2 cellular contexts compared by ENCODE assay signal in the genomic region with DNA sequence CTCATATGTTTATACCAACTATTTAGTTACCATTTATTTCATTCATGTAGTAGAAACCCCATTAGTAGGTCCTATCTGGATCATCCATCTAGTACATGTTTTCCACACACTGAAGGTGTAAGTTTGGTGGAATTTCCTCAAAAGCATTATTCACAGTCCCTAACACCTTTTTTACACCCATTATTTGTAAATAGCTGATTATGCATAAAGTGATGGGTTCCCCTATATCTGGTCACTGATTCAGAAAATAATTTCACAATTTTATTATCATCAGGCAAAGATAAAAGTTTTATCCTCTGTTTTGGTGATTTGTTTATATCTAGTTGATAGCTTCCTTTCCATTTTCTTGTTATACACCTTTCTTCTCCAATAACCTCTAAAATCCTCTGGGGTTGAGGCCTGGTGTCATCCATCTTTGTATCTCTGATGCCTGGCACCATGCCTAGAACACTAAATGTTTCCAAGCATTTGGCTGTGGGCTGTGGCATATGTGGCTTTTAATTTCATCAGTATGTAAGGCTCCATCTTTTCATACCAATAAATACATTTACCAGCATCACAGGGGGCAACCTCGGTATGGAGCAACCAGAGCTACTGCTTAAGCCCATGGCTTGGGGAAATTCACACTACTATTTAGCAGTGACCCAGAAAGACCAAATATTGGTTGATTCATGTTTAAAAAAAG.
TF ChIP-seq lines count a peak whose summit lies in the region.

No MANE protein-coding gene starts in this region.

TF ChIP-seq in IMR-90, 13 proteins besides CTCF, POLR2A, EP300 and RAD21:
- no peak for TF ChIP-seq MAZ (IDR thresholded peaks at IDR 0.05; ENCODE audit: borderline replicate concordance, low read depth, low read length)
- peak; percentile 75 for TF ChIP-seq MAFK (IDR thresholded peaks at IDR 0.05; ENCODE audit: low read depth, low read length)

TF ChIP-seq in SK-N-SH, 30 proteins besides CTCF, POLR2A, EP300 and RAD21:
- TF ChIP-seq TCF12 (IDR thresholded peaks at IDR 0.05), result 0 out of 2 replicates have a peak, but pooled peaks have one; percentile 14
- no peak for TF ChIP-seq MEF2A (IDR thresholded peaks at IDR 0.05; ENCODE audit: borderline replicate concordance, low read depth)
- TF ChIP-seq FOXJ3 (CRISPR knock-in tag; IDR thresholded peaks at IDR 0.05), result peak; percentile 91
- peak; percentile 57 for TF ChIP-seq CHD2 (IDR thresholded peaks at IDR 0.05; ENCODE audit: low read length, partially characterized antibody)
- TF ChIP-seq GATA2 (CRISPR knock-in tag; IDR thresholded peaks at IDR 0.05), result peak; percentile 78
- TF ChIP-seq, protein P1, sequence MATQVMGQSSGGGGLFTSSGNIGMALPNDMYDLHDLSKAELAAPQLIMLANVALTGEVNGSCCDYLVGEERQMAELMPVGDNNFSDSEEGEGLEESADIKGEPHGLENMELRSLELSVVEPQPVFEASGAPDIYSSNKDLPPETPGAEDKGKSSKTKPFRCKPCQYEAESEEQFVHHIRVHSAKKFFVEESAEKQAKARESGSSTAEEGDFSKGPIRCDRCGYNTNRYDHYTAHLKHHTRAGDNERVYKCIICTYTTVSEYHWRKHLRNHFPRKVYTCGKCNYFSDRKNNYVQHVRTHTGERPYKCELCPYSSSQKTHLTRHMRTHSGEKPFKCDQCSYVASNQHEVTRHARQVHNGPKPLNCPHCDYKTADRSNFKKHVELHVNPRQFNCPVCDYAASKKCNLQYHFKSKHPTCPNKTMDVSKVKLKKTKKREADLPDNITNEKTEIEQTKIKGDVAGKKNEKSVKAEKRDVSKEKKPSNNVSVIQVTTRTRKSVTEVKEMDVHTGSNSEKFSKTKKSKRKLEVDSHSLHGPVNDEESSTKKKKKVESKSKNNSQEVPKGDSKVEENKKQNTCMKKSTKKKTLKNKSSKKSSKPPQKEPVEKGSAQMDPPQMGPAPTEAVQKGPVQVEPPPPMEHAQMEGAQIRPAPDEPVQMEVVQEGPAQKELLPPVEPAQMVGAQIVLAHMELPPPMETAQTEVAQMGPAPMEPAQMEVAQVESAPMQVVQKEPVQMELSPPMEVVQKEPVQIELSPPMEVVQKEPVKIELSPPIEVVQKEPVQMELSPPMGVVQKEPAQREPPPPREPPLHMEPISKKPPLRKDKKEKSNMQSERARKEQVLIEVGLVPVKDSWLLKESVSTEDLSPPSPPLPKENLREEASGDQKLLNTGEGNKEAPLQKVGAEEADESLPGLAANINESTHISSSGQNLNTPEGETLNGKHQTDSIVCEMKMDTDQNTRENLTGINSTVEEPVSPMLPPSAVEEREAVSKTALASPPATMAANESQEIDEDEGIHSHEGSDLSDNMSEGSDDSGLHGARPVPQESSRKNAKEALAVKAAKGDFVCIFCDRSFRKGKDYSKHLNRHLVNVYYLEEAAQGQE (IDR thresholded peaks at IDR 0.05; ENCODE audit: low read depth, low read length), result no peak
- TF ChIP-seq RCOR1 (IDR thresholded peaks at IDR 0.05; ENCODE audit: low read length), result peak; percentile 90
- 0 out of 2 replicates have a peak, but pooled peaks have one; percentile 17 for TF ChIP-seq NFIC (IDR thresholded peaks at IDR 0.05; ENCODE audit: borderline replicate concordance)
